Comparison of ENCODE assay signal across 8 cellular contexts in genomic region chr2:163736433-163737168, GRCh38. TPM values are rescaled to one million over a fixed set of nuclear protein-coding genes. Genes with fewer than 3 reads are reported as not detected.
A peak's percentile ranks its signal among the peaks of the same experiment; 100 is the strongest.
DNase-seq lines count a peak whose midpoint lies in the region; ATAC-seq and TF ChIP-seq lines count a peak whose summit lies in the region.

No MANE protein-coding gene starts in this region.

- no peak overlapping the region for H3K4me3 Mint-ChIP-seq in T-helper 2 cell treated with Interferon-gamma antibody and Interleukin-4, amounts not matched to agents 5 μg/mL and 100 μg/mL, for 36 hours

- intact Hi-C loops in thyroid gland (cut with DNase I), result no loop called here

- H3K4me1 ChIP-seq in thyroid gland, result peaks cover 0 to 3% of the 10 kb centered on the region in 2 donors

- WGBS in thyroid gland, 2 donors, result 2 to 6% methylated on average over 26 to 39 of the region's 53 CpGs

- H3K36me3 ChIP-seq in thyroid gland, result no peaks in the 10 kb centered on the region

- peaks cover 32% of the 10 kb centered on the region for H3K27me3 Mint-ChIP-seq in T-helper 2 cell treated with Interferon-gamma antibody and Interleukin-4, amounts not matched to agents 5 μg/mL and 100 μg/mL, for 36 hours (ENCODE audit: low read depth)

- DNase-seq in NCI-H2081 treated with DMSO at 0.1 percent for 48 hours (lab: John Stamatoyannopoulos, UW) (peak; percentile 57), dedifferentiated amniotic fluid mesenchymal stem cell (ENCODE audit: extremely low spot score) (peak; percentile 20), left kidney (ENCODE audit: low read depth, low spot score) (peak; percentile 93), thyroid gland (peak; percentile 37 to 50)
- DNase-seq in T-helper 2 cell treated with Interferon-gamma antibody and Interleukin-4, amounts not matched to agents 5 μg/mL and 100 μg/mL, for 36 hours (ENCODE audit: low spot score), result no peak
- DNase-seq in activated CD8-positive, alpha-beta memory T cell treated with anti-CD3 and anti-CD28 coated beads for 24 hours, result no peak

- no peaks in the 10 kb centered on the region for H3K4me1 Mint-ChIP-seq in T-helper 2 cell treated with Interferon-gamma antibody and Interleukin-4, amounts not matched to agents 5 μg/mL and 100 μg/mL, for 36 hours (ENCODE audit: low read depth)

- H3K9me3 ChIP-seq in thyroid gland, result no peaks in the 10 kb centered on the region

- H3K27ac ChIP-seq in C4-2B (peak overlapping the region; percentile 79), thyroid gland (peak overlapping the region; percentile 69 to 88 (median 80))

- peak overlapping the region; percentile 10 to 54 (median 50) for H3K4me3 ChIP-seq in thyroid gland (replicated peaks in 1 of 3)

- no peaks in the 10 kb centered on the region for H3K36me3 Mint-ChIP-seq in T-helper 2 cell treated with Interferon-gamma antibody and Interleukin-4, amounts not matched to agents 5 μg/mL and 100 μg/mL, for 36 hours (ENCODE audit: low read depth)

- no peak for ATAC-seq in HG03135 (IDR thresholded peaks at IDR 0.05; ENCODE audit: unreplicated experiment)

- TF ChIP-seq CTCF in C4-2B (conservative IDR thresholded peaks at IDR 0.05) (no peak; the same call in 1 of the 2 replicates), thyroid gland (IDR thresholded peaks at IDR 0.05) (peak in 2 of 6 experiments; percentile 2 to 19)

- no peak overlapping the region for H3K27ac Mint-ChIP-seq in T-helper 2 cell treated with Interferon-gamma antibody and Interleukin-4, amounts not matched to agents 5 μg/mL and 100 μg/mL, for 36 hours

- H3K27me3 ChIP-seq in thyroid gland, result no peaks in the 10 kb centered on the region

- no peak for TF ChIP-seq POLR2A in thyroid gland (IDR thresholded peaks at IDR 0.05)

- no peaks in the 10 kb centered on the region for H3K9me3 Mint-ChIP-seq in T-helper 2 cell treated with Interferon-gamma antibody and Interleukin-4, amounts not matched to agents 5 μg/mL and 100 μg/mL, for 36 hours

RNA-seq across cellular contexts. Expression of gene FIGN, which starts 0.8 kb away (rescaled TPM):
- total RNA-seq in thyroid gland, result 1 to 10 TPM; 1.8 to 3.1 (median 2.8) TPM

Comparison
In these comparisons a context has a peak if more than half of its experiments do, and no peak if none do; other contexts are left out.
1. DNase-seq: peak in NCI-H2081 treated with DMSO at 0.1 percent for 48 hours (single experiment), dedifferentiated amniotic fluid mesenchymal stem cell (single experiment), left kidney (single experiment) and thyroid gland (2 of 2); none in T-helper 2 cell treated with Interferon-gamma antibody and Interleukin-4, amounts not matched to agents 5 μg/mL and 100 μg/mL, for 36 hours (single experiment) and activated CD8-positive, alpha-beta memory T cell treated with anti-CD3 and anti-CD28 coated beads for 24 hours (single experiment).